ENCODE assay signal across 16 cellular contexts in the genomic region with DNA sequence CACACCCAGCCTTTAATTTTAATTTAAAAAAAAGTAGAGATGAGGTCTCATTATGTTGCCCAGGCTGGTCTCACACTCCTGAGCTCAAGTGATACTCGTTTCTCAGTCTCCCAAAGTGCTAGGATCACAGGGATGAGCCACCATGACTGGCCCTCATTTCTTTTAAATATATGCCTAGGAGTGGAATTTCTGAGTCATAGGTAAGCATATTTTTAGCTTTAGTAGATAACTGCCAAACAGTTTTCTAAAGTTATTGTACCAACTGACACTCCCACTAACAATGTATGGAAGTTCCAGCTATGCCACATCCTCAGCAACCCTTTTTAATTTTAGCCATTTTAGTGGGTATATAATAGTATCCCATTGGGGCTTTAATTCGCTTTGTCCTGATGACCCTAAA. TPM values are rescaled to one million over a fixed set of nuclear protein-coding genes. Genes with fewer than 3 reads are reported as not detected.
DNase-seq lines count a peak whose midpoint lies in the region; ATAC-seq, FAIRE-seq and TF ChIP-seq lines count a peak whose summit lies in the region.
"Had no signal": no experiment of that assay in that cellular context is flagged by ENCODE, and none has a peak within 500 bp of the region (broad histone marks: within the 10 kb centered on the region; RNA-seq: fewer than 3 reads in every experiment).

No MANE protein-coding gene starts in this region.

- peaks cover 7% of the 10 kb centered on the region for H3K9me3 Mint-ChIP-seq in activated CD4-positive, alpha-beta T cell treated with anti-CD3 and anti-CD28 coated beads for 36 hours (ENCODE audit: low read depth)
- peaks cover 2% of the 10 kb centered on the region for H3K9me3 Mint-ChIP-seq in activated CD4-positive, alpha-beta T cell treated with anti-CD3 and anti-CD28 coated beads, Interleukin-2, amount 10 ng/mL, durations not matched to agents 7 days and 5 days
- H3K9me3 Mint-ChIP-seq in astrocyte (ENCODE audit: unreplicated experiment): peaks cover 11% of the 10 kb centered on the region

- H3K4me3 Mint-ChIP-seq in activated CD4-positive, alpha-beta T cell treated with anti-CD3 and anti-CD28 coated beads for 36 hours: no peak overlapping the region
- H3K4me3 Mint-ChIP-seq in activated CD4-positive, alpha-beta T cell treated with anti-CD3 and anti-CD28 coated beads, Interleukin-2, amount 10 ng/mL, durations not matched to agents 7 days and 5 days: no peak overlapping the region
- no peak overlapping the region for H3K4me3 Mint-ChIP-seq in astrocyte (ENCODE audit: unreplicated experiment)

- H4K20me1 ChIP-seq in astrocyte (ENCODE audit: insufficient read depth, low read length): no peaks in the 10 kb centered on the region

- H3K27me3 Mint-ChIP-seq in activated CD4-positive, alpha-beta T cell treated with anti-CD3 and anti-CD28 coated beads for 36 hours: no peaks in the 10 kb centered on the region
- no peaks in the 10 kb centered on the region for H3K27me3 Mint-ChIP-seq in activated CD4-positive, alpha-beta T cell treated with anti-CD3 and anti-CD28 coated beads, Interleukin-2, amount 10 ng/mL, durations not matched to agents 7 days and 5 days
- peaks cover 4% of the 10 kb centered on the region for H3K27me3 Mint-ChIP-seq in astrocyte (ENCODE audit: low read depth, unreplicated experiment)

- peak overlapping the region; percentile 53 for H3K27ac Mint-ChIP-seq in activated CD4-positive, alpha-beta T cell treated with anti-CD3 and anti-CD28 coated beads for 36 hours
- no peak overlapping the region for H3K27ac Mint-ChIP-seq in activated CD4-positive, alpha-beta T cell treated with anti-CD3 and anti-CD28 coated beads, Interleukin-2, amount 10 ng/mL, durations not matched to agents 7 days and 5 days
- H3K27ac Mint-ChIP-seq in astrocyte (ENCODE audit: unreplicated experiment): no peak overlapping the region

- no peak for DNase-seq in activated CD4-positive, alpha-beta T cell treated with anti-CD3 and anti-CD28 coated beads for 36 hours
- no peak for DNase-seq in activated CD4-positive, alpha-beta T cell treated with anti-CD3 and anti-CD28 coated beads, Interleukin-2, amount 10 ng/mL, durations not matched to agents 7 days and 5 days
- DNase-seq in M059J (ENCODE audit: low read depth) (peak; percentile 85), astrocyte (ENCODE audit: low read depth) (peak; percentile 63), kidney tubule cell (ENCODE audit: low spot score) (peak; percentile 86), putamen (ENCODE audit: low spot score) (no peak), NCI-H1930 (lab: John Stamatoyannopoulos, UW) (no peak), BE2C (no peak)
- DNase-seq: central memory CD4-positive, alpha-beta T cell; Kasumi-1; kidney; naive B cell; NCI-H2171 treated with DMSO at 0.1 percent for 48 hours; upper lobe of left lung had no signal

- POLR2A ChIA-PET in activated CD4-positive, alpha-beta T cell treated with anti-CD3 and anti-CD28 coated beads for 36 hours (lab: Charles Lee): interaction anchor here (0.5 to 2.2 kb wide), 5 partner anchors 10 to 1291 kb away, joined by 3 to 5 read pairs (median 3); no protein-coding TSS in a partner anchor
- POLR2A ChIA-PET in activated CD4-positive, alpha-beta T cell treated with anti-CD3 and anti-CD28 coated beads, Interleukin-2, amount 10 ng/mL, durations not matched to agents 7 days and 5 days (lab: Charles Lee): no interaction called here

- H3K79me2 ChIP-seq in astrocyte (ENCODE audit: insufficient read depth, low read length): no peaks in the 10 kb centered on the region

- H3K4me1 Mint-ChIP-seq in activated CD4-positive, alpha-beta T cell treated with anti-CD3 and anti-CD28 coated beads for 36 hours: peaks cover 39% of the 10 kb centered on the region
- H3K4me1 Mint-ChIP-seq in activated CD4-positive, alpha-beta T cell treated with anti-CD3 and anti-CD28 coated beads, Interleukin-2, amount 10 ng/mL, durations not matched to agents 7 days and 5 days: peaks cover 24% of the 10 kb centered on the region
- H3K4me1 Mint-ChIP-seq in astrocyte (ENCODE audit: low read depth, unreplicated experiment): peaks cover 10% of the 10 kb centered on the region

- H3K4me1 ChIP-seq in astrocyte (ENCODE audit: insufficient read depth, low read length): peaks cover 13% of the 10 kb centered on the region
- H3K4me1 ChIP-seq in BE2C: no peaks in the 10 kb centered on the region
- H3K4me1 ChIP-seq: upper lobe of left lung had no signal

- H3K4me3 ChIP-seq in astrocyte (ENCODE audit: insufficient read depth, low read depth, low read length) (no peak overlapping the region), BE2C (ENCODE audit: low read depth, low read length) (no peak overlapping the region)
- H3K4me3 ChIP-seq: upper lobe of left lung had no signal

- no peaks in the 10 kb centered on the region for H3K27me3 ChIP-seq in astrocyte (ENCODE audit: insufficient read depth, low read length)
- H3K27me3 ChIP-seq in BE2C: no peaks in the 10 kb centered on the region
- H3K27me3 ChIP-seq: upper lobe of left lung had no signal

- TF ChIP-seq CTCF in astrocyte (IDR thresholded peaks at IDR 0.05; ENCODE audit: insufficient read depth, low read depth, low read length) (no peak), BE2C (IDR thresholded peaks at IDR 0.05; ENCODE audit: low read depth, low read length) (no peak)

- H3K36me3 Mint-ChIP-seq in activated CD4-positive, alpha-beta T cell treated with anti-CD3 and anti-CD28 coated beads for 36 hours (ENCODE audit: low read depth): no peaks in the 10 kb centered on the region
- peaks cover 7% of the 10 kb centered on the region for H3K36me3 Mint-ChIP-seq in activated CD4-positive, alpha-beta T cell treated with anti-CD3 and anti-CD28 coated beads, Interleukin-2, amount 10 ng/mL, durations not matched to agents 7 days and 5 days (ENCODE audit: low read depth)
- no peaks in the 10 kb centered on the region for H3K36me3 Mint-ChIP-seq in astrocyte (ENCODE audit: low read depth, unreplicated experiment)
- H3K36me3 Mint-ChIP-seq: naive B cell had no signal

- H3K9ac ChIP-seq in astrocyte (ENCODE audit: low read length): no peak overlapping the region

- no peak for FAIRE-seq in astrocyte (lab: Jason Lieb, UNC)
- FAIRE-seq: A204.1, kidney had no signal

- no peak overlapping the region for H2AFZ ChIP-seq in astrocyte (ENCODE audit: low read depth, low read length)

- no peaks in the 10 kb centered on the region for H3K36me3 ChIP-seq in astrocyte (ENCODE audit: insufficient read depth, low read length)
- no peaks in the 10 kb centered on the region for H3K36me3 ChIP-seq in BE2C
- H3K36me3 ChIP-seq: upper lobe of left lung had no signal

- H3K27ac ChIP-seq in astrocyte (ENCODE audit: low read depth, low read length): peak overlapping the region; percentile 29
- H3K27ac ChIP-seq: upper lobe of left lung had no signal

- H3K9me3 ChIP-seq in astrocyte (ENCODE audit: insufficient read depth, low read depth, low read length): no peaks in the 10 kb centered on the region
- no peaks in the 10 kb centered on the region for H3K9me3 ChIP-seq in BE2C
- H3K9me3 ChIP-seq: upper lobe of left lung had no signal

- no peak for ATAC-seq in activated CD4-positive, alpha-beta T cell treated with anti-CD3 and anti-CD28 coated beads for 36 hours
- ATAC-seq: sciatic nerve had no signal

- CTCF ChIA-PET in activated CD4-positive, alpha-beta T cell treated with anti-CD3 and anti-CD28 coated beads for 36 hours (lab: Charles Lee): interaction anchor here (0.6 to 5.3 kb wide), 3 partner anchors 11 to 67 kb away, joined by 3 to 50 read pairs (median 26); a partner anchor contains a TSS
- CTCF ChIA-PET in activated CD4-positive, alpha-beta T cell treated with anti-CD3 and anti-CD28 coated beads, Interleukin-2, amount 10 ng/mL, durations not matched to agents 7 days and 5 days (lab: Charles Lee): interaction anchor here (0.9 to 12.6 kb wide), 5 partner anchors 8 to 54 kb away, joined by 3 to 147 read pairs (median 5); a partner anchor contains a TSS

- intact Hi-C loops in activated CD4-positive, alpha-beta T cell treated with anti-CD3 and anti-CD28 coated beads for 36 hours (cut with DNase I, micrococcal nuclease): loop anchor here in 1 of 2 experiments (5.0 kb wide), 1 partner anchor 854 kb away; no protein-coding TSS in a partner anchor

- H3K4me2 ChIP-seq in astrocyte (ENCODE audit: low read length): peak overlapping the region; percentile 24

RNA-seq across cellular contexts. Expression of a gene that starts 13.8 kb away (rescaled TPM):
- total RNA-seq in activated CD4-positive, alpha-beta T cell treated with anti-CD3 and anti-CD28 coated beads for 36 hours: 10 to 100 TPM; 92.3 to 96.1 TPM
- 10 to 100 TPM; 53.7 to 56.7 TPM for total RNA-seq in activated CD4-positive, alpha-beta T cell treated with anti-CD3 and anti-CD28 coated beads, Interleukin-2, amount 10 ng/mL, durations not matched to agents 7 days and 5 days
- 36.5 and 50.7 TPM in 2 replicates for total RNA-seq in M059J (2014; rRNA removed; shearing (Covaris generic))
- total RNA-seq in astrocyte: 25.3 and 31.7 TPM in 2 replicates
- polyA plus RNA-seq in BE2C (2012; ENCODE audit: insufficient read depth, insufficient read length, low read depth): 90.4 TPM

Comparison
In these comparisons a context has a peak if more than half of its experiments do, and no peak if none do; other contexts are left out.
1. DNase-seq: peak in M059J (single experiment), astrocyte (single experiment) and kidney tubule cell (single experiment); none in activated CD4-positive, alpha-beta T cell treated with anti-CD3 and anti-CD28 coated beads for 36 hours (single experiment), activated CD4-positive, alpha-beta T cell treated with anti-CD3 and anti-CD28 coated beads, Interleukin-2, amount 10 ng/mL, durations not matched to agents 7 days and 5 days (single experiment), putamen (single experiment), NCI-H1930 (0 of 2) and BE2C (single experiment).